8 cellular contexts compared by ENCODE assay signal in genomic region chr11:74311352-74311926, GRCh38. TPM values are rescaled to one million over a fixed set of nuclear protein-coding genes. Genes with fewer than 3 reads are reported as not detected.
DNase-seq lines count a peak whose midpoint lies in the region; ATAC-seq and TF ChIP-seq lines count a peak whose summit lies in the region.

Gene P4HA3 (minus strand): TSS chr11:74311640. CDS start chr11:74311611, 29 bp downstream.

- H4K20me1 ChIP-seq in MM.1S (ENCODE audit: insufficient read depth, low read length), result no peaks in the 10 kb centered on the region

- H3K9ac ChIP-seq in MM.1S (ENCODE audit: low read length), result no peak within 1 kb of the TSS

- no peaks in the 10 kb centered on the region for H3F3A ChIP-seq in MM.1S (ENCODE audit: insufficient read depth, low read length)

- WGBS in mesodermal cell (ENCODE audit: insufficient coverage in 2 of 2), 2 experiments, result 3 to 5% methylated on average over 36 to 42 of the region's 62 CpGs

- no peak within 1 kb of the TSS for H2AFZ ChIP-seq in MM.1S (ENCODE audit: low read length)

- H3K36me3 Mint-ChIP-seq in CD4-positive, alpha-beta T cell (ENCODE audit: low read depth), result peaks cover under 1% of the 10 kb centered on the region
- H3K36me3 Mint-ChIP-seq in effector memory CD8-positive, alpha-beta T cell (ENCODE audit: insufficient read depth), result peaks cover 2% of the 10 kb centered on the region

- DNase-seq in CD4-positive, alpha-beta T cell, result peak; percentile 10 to 53 (median 28)
- DNase-seq in MM.1S (peak; percentile 15), COR-L47 (lab: John Stamatoyannopoulos, UW) (no peak)
- peak; percentile 13 to 19 for DNase-seq in activated CD4-positive, alpha-beta T cell treated with anti-CD3 and anti-CD28 coated beads, Interleukin-2, amount 50 U/mL, for 24 hours (ENCODE audit: low read depth in 1 of 2, low spot score in 1 of 2)
- DNase-seq in effector memory CD8-positive, alpha-beta T cell, result no peak
- peak; percentile 79 for DNase-seq in stimulated activated CD8-positive, alpha-beta memory T cell treated with anti-CD3 and anti-CD28 coated beads, Interleukin-4, amount 100 ng/mL, for 48 hours

- H3K9me2 ChIP-seq in MM.1S (replicated peaks; ENCODE audit: insufficient read depth, low read length), result no peaks in the 10 kb centered on the region

- H3K4me1 ChIP-seq in MM.1S (ENCODE audit: low read length) (no peaks in the 10 kb centered on the region), mesodermal cell (ENCODE audit: control insufficient read depth, insufficient read depth, low read length, poor library complexity, severe bottlenecking) (no peaks in the 10 kb centered on the region)

- H3K4me3 ChIP-seq in MM.1S (ENCODE audit: low read length), result peak within 1 kb of the TSS; percentile 36
- H3K4me3 ChIP-seq in mesodermal cell (ENCODE audit: extremely low read depth, insufficient read depth, low read length, poor library complexity, severe bottlenecking), result peak within 1 kb of the TSS; percentile 39

- H3K4me1 Mint-ChIP-seq in CD4-positive, alpha-beta T cell (ENCODE audit: low read depth), result peaks cover 11% of the 10 kb centered on the region
- peaks cover 4 to 7% of the 10 kb centered on the region in 2 donors for H3K4me1 Mint-ChIP-seq in effector memory CD8-positive, alpha-beta T cell (ENCODE audit: low read depth in 2 of 2)

- peaks cover 5% of the 10 kb centered on the region for H3K9me3 ChIP-seq in CD4-positive, alpha-beta T cell (ENCODE audit: control insufficient read depth, low read length)
- H3K9me3 ChIP-seq in MM.1S (replicated peaks; ENCODE audit: insufficient read depth, low read length) (no peaks in the 10 kb centered on the region), mesodermal cell (ENCODE audit: control insufficient read depth, low read length) (peaks cover under 1% of the 10 kb centered on the region)

- H3K4me2 ChIP-seq in MM.1S (ENCODE audit: low read depth, low read length), result peak within 1 kb of the TSS; percentile 54; the same call in 1 of the 2 replicates

- H3K4me3 Mint-ChIP-seq in CD4-positive, alpha-beta T cell, result peak within 1 kb of the TSS; percentile 64
- peak within 1 kb of the TSS; percentile 66 to 77 for H3K4me3 Mint-ChIP-seq in effector memory CD8-positive, alpha-beta T cell

- CTCF ChIA-PET in CD4-positive, alpha-beta T cell (lab: Charles Lee), result no interaction called here

- no peak within 1 kb of the TSS for H3K27ac Mint-ChIP-seq in CD4-positive, alpha-beta T cell
- H3K27ac Mint-ChIP-seq in effector memory CD8-positive, alpha-beta T cell, result no peak within 1 kb of the TSS

- H3K27me3 ChIP-seq in CD4-positive, alpha-beta T cell (ENCODE audit: control insufficient read depth, insufficient read depth, low read length), result peaks cover 40% of the 10 kb centered on the region
- no peaks in the 10 kb centered on the region for H3K27me3 ChIP-seq in MM.1S (replicated peaks; ENCODE audit: insufficient read depth, low read length)

- H3K36me3 ChIP-seq in MM.1S (replicated peaks; ENCODE audit: insufficient read depth, low read length) (no peaks in the 10 kb centered on the region), mesodermal cell (ENCODE audit: control insufficient read depth, insufficient read depth, low read length) (no peaks in the 10 kb centered on the region)

- intact Hi-C loops in CD4-positive, alpha-beta T cell (cut with DNase I, micrococcal nuclease), result no loop called here

- ATAC-seq in CD4-positive, alpha-beta T cell (ENCODE audit: poor library complexity), result peak; percentile 70
- peak; percentile 64 for ATAC-seq in effector memory CD8-positive, alpha-beta T cell (replicated peaks)
- ATAC-seq in GM19463 (IDR thresholded peaks at IDR 0.05; ENCODE audit: unreplicated experiment), result no peak

- no peaks in the 10 kb centered on the region for H3K79me2 ChIP-seq in MM.1S (ENCODE audit: low read length)

- POLR2A ChIA-PET in CD4-positive, alpha-beta T cell (lab: Charles Lee), result no interaction called here

- H3K9me3 Mint-ChIP-seq in CD4-positive, alpha-beta T cell, result peaks cover 3% of the 10 kb centered on the region
- no peaks in the 10 kb centered on the region for H3K9me3 Mint-ChIP-seq in effector memory CD8-positive, alpha-beta T cell

- H3K27me3 Mint-ChIP-seq in CD4-positive, alpha-beta T cell, result peaks cover 36% of the 10 kb centered on the region
- H3K27me3 Mint-ChIP-seq in effector memory CD8-positive, alpha-beta T cell, result peaks cover 44 to 47% of the 10 kb centered on the region in 2 donors

- no peak for TF ChIP-seq CTCF in CD4-positive, alpha-beta T cell (IDR thresholded peaks at IDR 0.05)
- no peak for TF ChIP-seq CTCF in MM.1S (IDR thresholded peaks at IDR 0.05; ENCODE audit: low read length)

- no peak within 1 kb of the TSS for H3K27ac ChIP-seq in CD4-positive, alpha-beta T cell (ENCODE audit: low read depth, low read length)
- H3K27ac ChIP-seq in MM.1S (ENCODE audit: low read length) (no peak within 1 kb of the TSS), mesodermal cell (ENCODE audit: low read depth, low read length, severe bottlenecking) (no peak within 1 kb of the TSS)

RNA-seq across cellular contexts. Expression of gene P4HA3, which starts in this region (rescaled TPM):
- total RNA-seq in CD4-positive, alpha-beta T cell, result not detected
- polyA plus RNA-seq in mesodermal cell (2013, experiment 1 of 2), result 0.41 TPM
- polyA plus RNA-seq in mesodermal cell (2013, experiment 2 of 2), result not detected

Comparison
In these comparisons a context has a peak if more than half of its experiments do, and no peak if none do; other contexts are left out.
1. Peak in DNase-seq and ATAC-seq in CD4-positive, alpha-beta T cell; RNA of the gene not detected or under 1 TPM.
2. DNase-seq: peak in MM.1S (single experiment), activated CD4-positive, alpha-beta T cell treated with anti-CD3 and anti-CD28 coated beads, Interleukin-2, amount 50 U/mL, for 24 hours (2 of 2) and stimulated activated CD8-positive, alpha-beta memory T cell treated with anti-CD3 and anti-CD28 coated beads, Interleukin-4, amount 100 ng/mL, for 48 hours (single experiment); none in effector memory CD8-positive, alpha-beta T cell (0 of 3) and COR-L47 (single experiment).